ENCODE assay signal across 1 cellular context in genomic region chr5:83255268-83255667, GRCh38.
TF ChIP-seq lines count a peak whose summit lies in the region.

No MANE protein-coding gene starts in this region.

TF ChIP-seq in GM23338, 12 proteins besides CTCF, POLR2A, EP300 and RAD21 (continued from another document):
- TF ChIP-seq ZNF462 (CRISPR knock-in tag; IDR thresholded peaks at IDR 0.05), result no peak
- TF ChIP-seq ZNF331 (CRISPR knock-in tag; IDR thresholded peaks at IDR 0.05; ENCODE audit: low read depth), result no peak
- no peak for TF ChIP-seq EZH2 (IDR thresholded peaks at IDR 0.05; ENCODE audit: low read depth, unreplicated experiment)
- no peak for TF ChIP-seq JUNB (IDR thresholded peaks at IDR 0.05; ENCODE audit: unreplicated experiment)
